ENCODE assay signal across 1 cellular context in the genomic region with DNA sequence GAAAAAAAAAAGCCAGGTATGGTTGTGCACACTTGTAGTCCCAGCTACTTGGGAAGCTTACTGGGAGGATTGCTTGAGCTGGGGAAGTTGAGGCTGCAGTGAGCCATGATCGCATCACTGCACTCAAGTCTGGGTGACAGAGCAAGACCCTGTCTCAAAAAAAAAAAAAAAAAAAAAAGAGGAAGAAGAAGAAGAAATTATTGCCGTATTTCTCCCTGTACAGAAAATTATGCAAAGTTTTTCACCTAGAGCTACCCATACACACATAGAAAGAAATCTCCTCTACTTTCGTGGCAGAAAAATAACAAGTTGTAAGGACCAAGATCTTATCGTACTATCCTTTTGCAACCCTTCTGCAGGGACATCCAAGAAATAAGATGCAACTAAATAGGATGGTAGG.
TF ChIP-seq lines count a peak whose summit lies in the region.

No MANE protein-coding gene starts in this region.

TF ChIP-seq in GM12878, 131 proteins besides CTCF, POLR2A, EP300 and RAD21 (continued from another document):
- TF ChIP-seq, protein P1, sequence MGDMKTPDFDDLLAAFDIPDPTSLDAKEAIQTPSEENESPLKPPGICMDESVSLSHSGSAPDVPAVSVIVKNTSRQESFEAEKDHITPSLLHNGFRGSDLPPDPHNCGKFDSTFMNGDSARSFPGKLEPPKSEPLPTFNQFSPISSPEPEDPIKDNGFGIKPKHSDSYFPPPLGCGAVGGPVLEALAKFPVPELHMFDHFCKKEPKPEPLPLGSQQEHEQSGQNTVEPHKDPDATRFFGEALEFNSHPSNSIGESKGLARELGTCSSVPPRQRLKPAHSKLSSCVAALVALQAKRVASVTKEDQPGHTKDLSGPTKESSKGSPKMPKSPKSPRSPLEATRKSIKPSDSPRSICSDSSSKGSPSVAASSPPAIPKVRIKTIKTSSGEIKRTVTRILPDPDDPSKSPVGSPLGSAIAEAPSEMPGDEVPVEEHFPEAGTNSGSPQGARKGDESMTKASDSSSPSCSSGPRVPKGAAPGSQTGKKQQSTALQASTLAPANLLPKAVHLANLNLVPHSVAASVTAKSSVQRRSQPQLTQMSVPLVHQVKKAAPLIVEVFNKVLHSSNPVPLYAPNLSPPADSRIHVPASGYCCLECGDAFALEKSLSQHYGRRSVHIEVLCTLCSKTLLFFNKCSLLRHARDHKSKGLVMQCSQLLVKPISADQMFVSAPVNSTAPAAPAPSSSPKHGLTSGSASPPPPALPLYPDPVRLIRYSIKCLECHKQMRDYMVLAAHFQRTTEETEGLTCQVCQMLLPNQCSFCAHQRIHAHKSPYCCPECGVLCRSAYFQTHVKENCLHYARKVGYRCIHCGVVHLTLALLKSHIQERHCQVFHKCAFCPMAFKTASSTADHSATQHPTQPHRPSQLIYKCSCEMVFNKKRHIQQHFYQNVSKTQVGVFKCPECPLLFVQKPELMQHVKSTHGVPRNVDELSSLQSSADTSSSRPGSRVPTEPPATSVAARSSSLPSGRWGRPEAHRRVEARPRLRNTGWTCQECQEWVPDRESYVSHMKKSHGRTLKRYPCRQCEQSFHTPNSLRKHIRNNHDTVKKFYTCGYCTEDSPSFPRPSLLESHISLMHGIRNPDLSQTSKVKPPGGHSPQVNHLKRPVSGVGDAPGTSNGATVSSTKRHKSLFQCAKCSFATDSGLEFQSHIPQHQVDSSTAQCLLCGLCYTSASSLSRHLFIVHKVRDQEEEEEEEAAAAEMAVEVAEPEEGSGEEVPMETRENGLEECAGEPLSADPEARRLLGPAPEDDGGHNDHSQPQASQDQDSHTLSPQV (IDR thresholded peaks at IDR 0.05), result no peak
- TF ChIP-seq EED (IDR thresholded peaks at IDR 0.05; ENCODE audit: low read depth) (no peak), ASH2L (IDR thresholded peaks at IDR 0.05; ENCODE audit: borderline replicate concordance, low read depth) (no peak), JUNB (IDR thresholded peaks at IDR 0.05) (no peak)
- TF ChIP-seq, protein P2, sequence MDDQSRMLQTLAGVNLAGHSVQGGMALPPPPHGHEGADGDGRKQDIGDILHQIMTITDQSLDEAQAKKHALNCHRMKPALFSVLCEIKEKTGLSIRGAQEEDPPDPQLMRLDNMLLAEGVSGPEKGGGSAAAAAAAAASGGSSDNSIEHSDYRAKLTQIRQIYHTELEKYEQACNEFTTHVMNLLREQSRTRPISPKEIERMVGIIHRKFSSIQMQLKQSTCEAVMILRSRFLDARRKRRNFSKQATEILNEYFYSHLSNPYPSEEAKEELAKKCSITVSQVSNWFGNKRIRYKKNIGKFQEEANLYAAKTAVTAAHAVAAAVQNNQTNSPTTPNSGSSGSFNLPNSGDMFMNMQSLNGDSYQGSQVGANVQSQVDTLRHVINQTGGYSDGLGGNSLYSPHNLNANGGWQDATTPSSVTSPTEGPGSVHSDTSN (IDR thresholded peaks at IDR 0.05; ENCODE audit: insufficient replicate concordance, low read depth, low read length), result no peak
TF ChIP-seq in GM12878: peak in this region for 0.
